In the genomic region with DNA sequence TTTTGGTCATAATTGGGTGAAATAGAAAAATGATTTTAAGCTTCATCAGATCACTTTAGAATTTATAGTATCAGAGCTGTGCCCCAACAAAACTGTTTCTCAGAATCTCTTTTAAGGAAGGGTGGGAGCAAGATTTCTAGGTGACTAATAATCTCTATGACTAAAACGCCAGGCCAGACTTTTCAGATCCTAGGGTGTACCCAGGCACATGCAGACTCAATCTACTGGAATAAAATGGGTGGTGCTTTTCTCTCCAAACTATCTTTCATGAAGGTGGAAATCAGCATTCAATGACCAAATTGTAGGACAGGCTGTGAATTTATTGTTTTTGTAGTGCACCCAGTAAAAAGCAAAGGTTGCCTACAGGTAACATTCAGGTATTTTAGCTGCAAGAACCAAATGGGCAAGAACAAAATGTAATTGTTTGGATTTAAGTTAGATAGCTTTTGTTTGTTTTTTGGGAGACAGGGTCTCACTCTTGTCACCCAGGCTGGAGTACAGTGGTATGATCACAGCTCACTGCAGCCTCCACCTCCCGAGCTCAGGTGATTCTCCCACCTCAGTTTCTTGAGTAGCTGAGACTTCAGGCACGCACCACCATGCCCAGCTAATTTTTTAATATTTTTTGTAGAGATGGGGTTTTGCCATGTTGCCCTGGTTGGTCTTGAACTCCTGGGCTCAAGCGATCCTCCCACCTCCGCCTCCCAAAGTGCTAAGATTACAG, we compare ENCODE assay signal across 8 cellular contexts. TPM values are rescaled to one million over a fixed set of nuclear protein-coding genes. Genes with fewer than 3 reads are reported as not detected.
DNase-seq lines count a peak whose midpoint lies in the region; TF ChIP-seq lines count a peak whose summit lies in the region.

No MANE protein-coding gene starts in this region.

- H3K79me2 ChIP-seq in neural progenitor cell (ENCODE audit: low read depth), result peaks cover 62% of the 10 kb centered on the region

- POLR2A ChIA-PET in CD8-positive, alpha-beta memory T cell (lab: Charles Lee), result interaction anchor here (0.6 to 13.3 kb wide), 9 partner anchors 9 to 1612 kb away, joined by 3 to 279 read pairs (median 6); no protein-coding TSS in a partner anchor
- POLR2A ChIA-PET in GM10248 (lab: Yijun Ruan, JAX), result interaction anchor here (0.6 kb wide), 2 partner anchors 26 to 66 kb away, joined by 3 to 9 read pairs; no protein-coding TSS in a partner anchor

- peaks cover 43% of the 10 kb centered on the region for H4K20me1 ChIP-seq in neural progenitor cell (ENCODE audit: low read depth)

- no peak overlapping the region for H2AFZ ChIP-seq in neural progenitor cell (replicated peaks)

- no peaks in the 10 kb centered on the region for H3K27me3 ChIP-seq in CD8-positive, alpha-beta memory T cell (ENCODE audit: insufficient read depth, low read length, poor library complexity, severe bottlenecking)
- no peaks in the 10 kb centered on the region for H3K27me3 ChIP-seq in NT2/D1 (ENCODE audit: insufficient read depth, insufficient read length)
- H3K27me3 ChIP-seq in dorsolateral prefrontal cortex, result no peaks in the 10 kb centered on the region
- no peaks in the 10 kb centered on the region for H3K27me3 ChIP-seq in neural progenitor cell

- peak overlapping the region; percentile 90 to 99 (median 95) for H3K4me3 Mint-ChIP-seq in CD8-positive, alpha-beta memory T cell
- peak overlapping the region; percentile 95 for H3K4me3 Mint-ChIP-seq in neural progenitor cell

- peak overlapping the region; percentile 94 for H3K4me3 ChIP-seq in CD8-positive, alpha-beta memory T cell (ENCODE audit: low read length)
- H3K4me3 ChIP-seq in NT2/D1 (ENCODE audit: insufficient read length, low read depth) (peak overlapping the region; percentile 79), dorsolateral prefrontal cortex (peak overlapping the region; percentile 44 to 99 (median 74)), neural progenitor cell (peak overlapping the region; percentile 75)

- H3K9me3 Mint-ChIP-seq in CD8-positive, alpha-beta memory T cell, result no peaks in the 10 kb centered on the region
- H3K9me3 Mint-ChIP-seq in neural progenitor cell, result no peaks in the 10 kb centered on the region

- peaks cover 0 to 2% of the 10 kb centered on the region in 2 donors for H3K27me3 Mint-ChIP-seq in CD8-positive, alpha-beta memory T cell
- peaks cover 6% of the 10 kb centered on the region for H3K27me3 Mint-ChIP-seq in neural progenitor cell (ENCODE audit: insufficient read depth, low read depth)

- no peaks in the 10 kb centered on the region for H3K36me3 ChIP-seq in CD8-positive, alpha-beta memory T cell (ENCODE audit: insufficient read depth, low read length)
- H3K36me3 ChIP-seq in NT2/D1 (ENCODE audit: insufficient read depth, insufficient read length, low read length), result peaks cover 27% of the 10 kb centered on the region
- H3K36me3 ChIP-seq in neural progenitor cell, result no peaks in the 10 kb centered on the region

- peaks cover 17 to 58% (median 18%) of the 10 kb centered on the region in 3 donors for H3K36me3 Mint-ChIP-seq in CD8-positive, alpha-beta memory T cell
- peaks cover 8% of the 10 kb centered on the region for H3K36me3 Mint-ChIP-seq in neural progenitor cell

- peak overlapping the region; percentile 99 for H3K27ac ChIP-seq in CD8-positive, alpha-beta memory T cell (ENCODE audit: low read depth, low read length)
- peak overlapping the region in 57 of 59 donors; percentile 93 to 100 (median 98) for H3K27ac ChIP-seq in dorsolateral prefrontal cortex
- no peak overlapping the region for H3K27ac ChIP-seq in neural progenitor cell

- H3K9me3 ChIP-seq in CD8-positive, alpha-beta memory T cell (ENCODE audit: low read length), result no peaks in the 10 kb centered on the region
- peaks cover 16% of the 10 kb centered on the region for H3K9me3 ChIP-seq in NT2/D1 (ENCODE audit: insufficient read depth, low read length)
- no peaks in the 10 kb centered on the region for H3K9me3 ChIP-seq in neural progenitor cell (ENCODE audit: low read depth)

- H3K4me1 Mint-ChIP-seq in CD8-positive, alpha-beta memory T cell, result peaks cover 56 to 82% (median 69%) of the 10 kb centered on the region in 3 donors
- H3K4me1 Mint-ChIP-seq in neural progenitor cell, result peaks cover 38% of the 10 kb centered on the region

- H3K4me2 ChIP-seq in neural progenitor cell, result peak overlapping the region; percentile 98

- intact Hi-C loops in dorsolateral prefrontal cortex (cut with DNase I), result loop anchor here (5.0 kb wide), 2 partner anchors 49 to 136 kb away; a partner anchor contains a TSS

- H3K9ac ChIP-seq in NT2/D1 (ENCODE audit: insufficient read length, low read depth) (no peak overlapping the region), neural progenitor cell (peak overlapping the region; percentile 88)

- CTCF ChIA-PET in CD8-positive, alpha-beta memory T cell (lab: Charles Lee), result interaction anchor here (2.1 to 8.4 kb wide), 5 partner anchors 8 to 104 kb away, joined by 4 to 95 read pairs (median 12); no protein-coding TSS in a partner anchor
- CTCF ChIA-PET in GM10248 (lab: Yijun Ruan, JAX), result no interaction called here

- peaks cover 48% of the 10 kb centered on the region for H3K4me1 ChIP-seq in CD8-positive, alpha-beta memory T cell (ENCODE audit: insufficient read depth, low read length)
- no peaks in the 10 kb centered on the region for H3K4me1 ChIP-seq in NT2/D1 (ENCODE audit: insufficient read depth, insufficient read length)
- peaks cover 32% of the 10 kb centered on the region for H3K4me1 ChIP-seq in neural progenitor cell

- DNase-seq in CD8-positive, alpha-beta memory T cell, result no peak
- DNase-seq in NT2/D1 (ENCODE audit: low read depth, low spot score) (no peak), dorsolateral prefrontal cortex (no peak), neural progenitor cell (ENCODE audit: low spot score) (no peak), GM10248 (ENCODE audit: extremely low spot score) (no peak), D341Med (ENCODE audit: low spot score) (no peak), SHP77 (lab: John Stamatoyannopoulos, UW) (no peak)
- DNase-seq in stimulated activated CD4-positive, alpha-beta T cell treated with anti-CD3 and anti-CD28 coated beads, Interleukin-15, amount 100 ng/mL, for 24 hours, result no peak

- TF ChIP-seq CTCF in dorsolateral prefrontal cortex (IDR thresholded peaks at IDR 0.05 in 54 of 56, conservative IDR thresholded peaks at IDR 0.05 in 2 of 56; ENCODE audit: low read depth in 1 of 56, partially characterized antibody in 56 of 56) (no peak), neural progenitor cell (IDR thresholded peaks at IDR 0.05) (no peak), GM10248 (IDR thresholded peaks at IDR 0.05; ENCODE audit: control extremely low read depth, extremely low read depth, low read depth, missing control alignments) (no peak)

- H3K27ac Mint-ChIP-seq in CD8-positive, alpha-beta memory T cell, result peak overlapping the region; percentile 89 to 100 (median 98)
- H3K27ac Mint-ChIP-seq in neural progenitor cell, result peak overlapping the region; percentile 22

- peaks cover 31% of the 10 kb centered on the region for H3F3A ChIP-seq in neural progenitor cell (ENCODE audit: low read depth)

RNA-seq across cellular contexts. Expression of a gene that starts 49.5 kb away (rescaled TPM):
- total RNA-seq in CD8-positive, alpha-beta memory T cell, result 100 to 1,000 TPM; 278 to 307 TPM
- polyA plus RNA-seq in CD8-positive, alpha-beta memory T cell, result 342 TPM
- total RNA-seq in dorsolateral prefrontal cortex (100 to 1,000 TPM; 150 to 242 (median 182) TPM), neural progenitor cell (ENCODE audit: low replicate concordance) (113 and 183 TPM in 2 replicates)
